29 cellular contexts compared by ENCODE assay signal in genomic region chrX:129116651-129117050, GRCh38.
DNase-seq lines count a peak whose midpoint lies in the region; ATAC-seq and TF ChIP-seq lines count a peak whose summit lies in the region.
"Had no signal": no experiment of that assay in that cellular context is flagged by ENCODE, and none has a peak within 500 bp of the region (broad histone marks: within the 10 kb centered on the region; RNA-seq: fewer than 3 reads in every experiment).

No MANE protein-coding gene starts in this region.

- H3K27ac ChIP-seq in neural progenitor cell (no peak overlapping the region), mesendoderm (ENCODE audit: low read depth, low read length) (no peak overlapping the region)
- no peak overlapping the region for H3K27ac ChIP-seq in CD4-positive, alpha-beta memory T cell (ENCODE audit: low read depth, low read length)
- H3K27ac ChIP-seq: brain microvascular endothelial cell, esophagus muscularis mucosa, foreskin keratinocyte, heart right ventricle, lower lobe of right lung, transverse colon had no signal

- H3K27me3 Mint-ChIP-seq in brain (peaks cover 4% of the 10 kb centered on the region), neural progenitor cell (ENCODE audit: insufficient read depth, low read depth) (peaks cover 2% of the 10 kb centered on the region)
- H3K27me3 Mint-ChIP-seq in CD4-positive, alpha-beta memory T cell, result no peaks in the 10 kb centered on the region
- H3K27me3 Mint-ChIP-seq: activated CD4-positive, alpha-beta memory T cell treated with anti-CD3 and anti-CD28 coated beads, Interleukin-2, amount 10 ng/mL, durations not matched to agents 7 days and 5 days; IgD-negative memory B cell; naive thymus-derived CD8-positive, alpha-beta T cell had no signal

- H3K4me1 ChIP-seq in neural progenitor cell, result peaks cover 22% of the 10 kb centered on the region
- no peaks in the 10 kb centered on the region for H3K4me1 ChIP-seq in CD4-positive, alpha-beta memory T cell (ENCODE audit: insufficient read depth, low read length)
- H3K4me1 ChIP-seq in mesendoderm (ENCODE audit: control insufficient read depth, low read depth, low read length), result no peaks in the 10 kb centered on the region
- H3K4me1 ChIP-seq: esophagus muscularis mucosa, foreskin keratinocyte, heart right ventricle, lower lobe of right lung, transverse colon had no signal

- H2BK120ac ChIP-seq in mesendoderm (ENCODE audit: low read depth, low read length), result no peak overlapping the region

- H3K56ac ChIP-seq in mesendoderm (ENCODE audit: low read length), result no peak overlapping the region

- no peaks in the 10 kb centered on the region for H4K20me1 ChIP-seq in neural progenitor cell (ENCODE audit: low read depth)

- H3K79me2 ChIP-seq in neural progenitor cell (ENCODE audit: low read depth) (no peaks in the 10 kb centered on the region), mesendoderm (ENCODE audit: control insufficient read depth, insufficient read depth, low read length) (no peaks in the 10 kb centered on the region)

- H3K79me1 ChIP-seq in mesendoderm (ENCODE audit: low read length), result no peaks in the 10 kb centered on the region

- H4K8ac ChIP-seq in mesendoderm (ENCODE audit: low read depth, low read length), result no peak overlapping the region

- no peak overlapping the region for H3K18ac ChIP-seq in mesendoderm (ENCODE audit: low read length)

- ATAC-seq in HG02763 (IDR thresholded peaks at IDR 0.05; ENCODE audit: unreplicated experiment), result no peak
- ATAC-seq: foreskin keratinocyte; heart right ventricle; lower lobe of right lung; naive thymus-derived CD8-positive, alpha-beta T cell had no signal

- peaks cover 31% of the 10 kb centered on the region for H3K4me1 Mint-ChIP-seq in brain
- peaks cover 52% of the 10 kb centered on the region for H3K4me1 Mint-ChIP-seq in neural progenitor cell
- no peaks in the 10 kb centered on the region for H3K4me1 Mint-ChIP-seq in CD4-positive, alpha-beta memory T cell
- H3K4me1 Mint-ChIP-seq: activated CD4-positive, alpha-beta memory T cell treated with anti-CD3 and anti-CD28 coated beads, Interleukin-2, amount 10 ng/mL, durations not matched to agents 7 days and 5 days; IgD-negative memory B cell; naive thymus-derived CD8-positive, alpha-beta T cell had no signal

- H2BK5ac ChIP-seq in mesendoderm (ENCODE audit: low read length), result no peak overlapping the region

- H3K9me3 Mint-ChIP-seq in brain, result no peaks in the 10 kb centered on the region
- H3K9me3 Mint-ChIP-seq in neural progenitor cell, result peaks cover 3% of the 10 kb centered on the region
- H3K9me3 Mint-ChIP-seq in CD4-positive, alpha-beta memory T cell, result no peaks in the 10 kb centered on the region
- H3K9me3 Mint-ChIP-seq: activated CD4-positive, alpha-beta memory T cell treated with anti-CD3 and anti-CD28 coated beads, Interleukin-2, amount 10 ng/mL, durations not matched to agents 7 days and 5 days; activated T-helper 2 cell treated with anti-CD3 and anti-CD28 coated beads, Interferon-gamma antibody, Interleukin-2, Interleukin-4, amounts not matched to agents 10 μg/mL and 5 μg/mL and 100 μg/mL, durations not matched to agents 14 hours and 24 hours and 36 hours; IgD-negative memory B cell; naive thymus-derived CD8-positive, alpha-beta T cell; T-helper 2 cell treated with Interferon-gamma antibody and Interleukin-4, amounts not matched to agents 5 μg/mL and 100 μg/mL, for 36 hours had no signal

- H2AFZ ChIP-seq in neural progenitor cell (replicated peaks), result peak overlapping the region; percentile 17

- DNase-seq in D341Med (ENCODE audit: low spot score) (peak; percentile 30), NCI-H1694 (lab: John Stamatoyannopoulos, UW) (peak; percentile 13), neural progenitor cell (ENCODE audit: low spot score) (peak; percentile 33), mesendoderm (no peak)
- no peak for DNase-seq in CD4-positive, alpha-beta memory T cell
- DNase-seq: activated CD4-positive, alpha-beta memory T cell treated with anti-CD3 and anti-CD28 coated beads, Interleukin-2, amount 10 ng/mL, durations not matched to agents 7 days and 5 days; activated naive CD4-positive, alpha-beta T cell treated with anti-CD3 and anti-CD28 coated beads, Interleukin-2, amount 50 U/mL, for 16 hours; amniotic stem cell; brain microvascular endothelial cell; C1 segment of cervical spinal cord; Calu3; foreskin keratinocyte; heart right ventricle; lower lobe of right lung; naive thymus-derived CD8-positive, alpha-beta T cell; NCI-H1105; NCI-H1930; NCI-H2227 treated with DMSO at 0.1 percent for 48 hours; NK-92 treated with Interleukin-12 subunit alpha and Interleukin-12 subunit beta, amount 100 ng/mL, for 24 hours; SHP77 treated with DMSO at 0.1 percent for 48 hours; stimulated activated CD4-positive, alpha-beta T cell treated with anti-CD3 and anti-CD28 coated beads, Interleukin-15, amount 100 ng/mL, for 24 hours; stimulated activated CD4-positive, alpha-beta T cell treated with anti-CD3 and anti-CD28 coated beads, Interleukin-4, amount 100 ng/mL, for 4 hours; transverse colon had no signal

- no peaks in the 10 kb centered on the region for H3F3A ChIP-seq in neural progenitor cell (ENCODE audit: low read depth)

- POLR2A ChIA-PET in CD4-positive, alpha-beta memory T cell (lab: Charles Lee; ENCODE audit: partially characterized antibody), result no interaction called here

- no peak overlapping the region for H3K4me3 Mint-ChIP-seq in brain
- no peak overlapping the region for H3K4me3 Mint-ChIP-seq in neural progenitor cell
- no peak overlapping the region for H3K4me3 Mint-ChIP-seq in CD4-positive, alpha-beta memory T cell
- H3K4me3 Mint-ChIP-seq: activated CD4-positive, alpha-beta memory T cell treated with anti-CD3 and anti-CD28 coated beads, Interleukin-2, amount 10 ng/mL, durations not matched to agents 7 days and 5 days; IgD-negative memory B cell; naive thymus-derived CD8-positive, alpha-beta T cell; T-helper 2 cell treated with Interferon-gamma antibody and Interleukin-4, amounts not matched to agents 5 μg/mL and 100 μg/mL, for 36 hours had no signal

- intact Hi-C loops in CD4-positive, alpha-beta memory T cell (cut with micrococcal nuclease), result no loop called here

- H3K4me3 ChIP-seq in neural progenitor cell, result no peak overlapping the region
- H3K4me3 ChIP-seq in CD4-positive, alpha-beta memory T cell (ENCODE audit: low read length in 2 of 2), result no peak overlapping the region
- no peak overlapping the region for H3K4me3 ChIP-seq in mesendoderm (ENCODE audit: low read length)
- H3K4me3 ChIP-seq: esophagus muscularis mucosa, heart right ventricle, lower lobe of right lung, transverse colon had no signal

- H3K36me3 Mint-ChIP-seq in brain, result no peaks in the 10 kb centered on the region
- H3K36me3 Mint-ChIP-seq in neural progenitor cell, result peaks cover 2% of the 10 kb centered on the region
- H3K36me3 Mint-ChIP-seq in CD4-positive, alpha-beta memory T cell, result no peaks in the 10 kb centered on the region
- H3K36me3 Mint-ChIP-seq: IgD-negative memory B cell; naive thymus-derived CD8-positive, alpha-beta T cell had no signal

- CTCF ChIA-PET in CD4-positive, alpha-beta memory T cell (lab: Charles Lee; ENCODE audit: partially characterized antibody), result no interaction called here

- no peaks in the 10 kb centered on the region for H3K36me3 ChIP-seq in neural progenitor cell
- H3K36me3 ChIP-seq in CD4-positive, alpha-beta memory T cell (ENCODE audit: insufficient read depth, low read length), result no peaks in the 10 kb centered on the region
- H3K36me3 ChIP-seq in mesendoderm (ENCODE audit: control insufficient read depth, insufficient read depth, low read length), result no peaks in the 10 kb centered on the region
- H3K36me3 ChIP-seq: brain microvascular endothelial cell, esophagus muscularis mucosa, heart right ventricle, lower lobe of right lung, transverse colon had no signal

- no peak overlapping the region for H3K23ac ChIP-seq in mesendoderm (ENCODE audit: low read length)

- peaks cover 6% of the 10 kb centered on the region for H3K9me3 ChIP-seq in neural progenitor cell (ENCODE audit: low read depth)
- no peaks in the 10 kb centered on the region for H3K9me3 ChIP-seq in CD4-positive, alpha-beta memory T cell (ENCODE audit: control insufficient read depth in 1 of 2, low read length in 2 of 2)
- H3K9me3 ChIP-seq: esophagus muscularis mucosa, heart right ventricle, lower lobe of right lung, transverse colon had no signal

- no peak overlapping the region for H3K9ac ChIP-seq in neural progenitor cell
- no peak overlapping the region for H3K9ac ChIP-seq in mesendoderm (ENCODE audit: low read length)

- peak; percentile 14 to 38 for TF ChIP-seq CTCF in brain (conservative IDR thresholded peaks at IDR 0.05)
- TF ChIP-seq CTCF in neural progenitor cell (IDR thresholded peaks at IDR 0.05), result peak; percentile 30

- no peaks in the 10 kb centered on the region for H3K27me3 ChIP-seq in neural progenitor cell
- no peaks in the 10 kb centered on the region for H3K27me3 ChIP-seq in CD4-positive, alpha-beta memory T cell (ENCODE audit: insufficient read depth, low read length)
- no peaks in the 10 kb centered on the region for H3K27me3 ChIP-seq in mesendoderm (ENCODE audit: insufficient read depth, low read length, poor library complexity)
- H3K27me3 ChIP-seq: brain microvascular endothelial cell, esophagus muscularis mucosa, foreskin keratinocyte, transverse colon had no signal

- H3K4me2 ChIP-seq in neural progenitor cell (no peak overlapping the region), mesendoderm (ENCODE audit: low read length) (no peak overlapping the region)

- no peak overlapping the region for H3K4ac ChIP-seq in mesendoderm (ENCODE audit: low read depth, low read length)

- H3K27ac Mint-ChIP-seq in brain (peak overlapping the region in 4 of 5 experiments; percentile 21 to 75 (median 50)), neural progenitor cell (no peak overlapping the region)
- H3K27ac Mint-ChIP-seq in CD4-positive, alpha-beta memory T cell, result no peak overlapping the region
- H3K27ac Mint-ChIP-seq: activated CD4-positive, alpha-beta memory T cell treated with anti-CD3 and anti-CD28 coated beads, Interleukin-2, amount 10 ng/mL, durations not matched to agents 7 days and 5 days; activated T-helper 2 cell treated with anti-CD3 and anti-CD28 coated beads, Interferon-gamma antibody, Interleukin-2, Interleukin-4, amounts not matched to agents 10 μg/mL and 5 μg/mL and 100 μg/mL, durations not matched to agents 14 hours and 24 hours and 36 hours; T-helper 2 cell treated with Interferon-gamma antibody and Interleukin-4, amounts not matched to agents 5 μg/mL and 100 μg/mL, for 36 hours had no signal

- H2BK15ac ChIP-seq in mesendoderm (replicated peaks; ENCODE audit: low read depth), result no peak overlapping the region

- no peak overlapping the region for H4K5ac ChIP-seq in mesendoderm (ENCODE audit: low read length)

- H2AK5ac ChIP-seq in mesendoderm (ENCODE audit: low read length), result no peak overlapping the region

Comparison
In these comparisons a context has a peak if more than half of its experiments do, and no peak if none do; other contexts are left out.
1. DNase-seq: peak in D341Med (single experiment), NCI-H1694 (single experiment) and neural progenitor cell (single experiment); none in CD4-positive, alpha-beta memory T cell (0 of 5) and mesendoderm (single experiment).
2. H3K27ac Mint-ChIP-seq: peak in brain (4 of 5); none in neural progenitor cell (single experiment) and CD4-positive, alpha-beta memory T cell (0 of 7).